13 cellular contexts compared by ENCODE assay signal in the genomic region with DNA sequence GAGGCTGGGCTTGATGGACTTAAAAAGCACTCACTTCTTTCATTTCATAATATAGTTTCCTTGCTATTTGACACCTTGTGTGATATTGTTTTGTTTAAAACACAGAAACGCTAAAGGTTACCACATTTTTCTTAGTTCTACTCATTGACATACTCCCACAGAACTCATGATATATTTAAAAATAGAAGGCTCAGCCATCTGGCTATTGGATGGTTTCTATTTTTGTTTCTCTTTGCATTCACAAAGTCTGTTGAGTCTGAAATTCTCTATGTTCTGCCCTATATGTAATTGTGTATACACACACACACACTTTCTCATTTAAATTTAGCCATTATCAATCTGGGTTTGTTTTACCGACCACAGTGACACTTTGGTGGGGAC.
DNase-seq lines count a peak whose midpoint lies in the region; ATAC-seq and TF ChIP-seq lines count a peak whose summit lies in the region.
"Had no signal": no experiment of that assay in that cellular context is flagged by ENCODE, and none has a peak within 500 bp of the region (broad histone marks: within the 10 kb centered on the region; RNA-seq: fewer than 3 reads in every experiment).

No MANE protein-coding gene starts in this region.

- H3K9ac ChIP-seq in mucosa of stomach (ENCODE audit: low read length): peak overlapping the region; percentile 59

- no TSS peak for BruUV-seq in OCI-LY7 (replicated peaks; lab: Mats Ljungman, UMichigan)

- no peaks in the 10 kb centered on the region for H3K27me3 ChIP-seq in mucosa of stomach (ENCODE audit: control insufficient read depth, insufficient read depth, low read length)
- H3K27me3 ChIP-seq: colonic mucosa, testis had no signal

- no peaks in the 10 kb centered on the region for H3K9me2 ChIP-seq in OCI-LY7 (ENCODE audit: insufficient read depth, low read length)

- peaks cover 30% of the 10 kb centered on the region for H3K4me1 ChIP-seq in OCI-LY7 (ENCODE audit: insufficient read depth, low read length, poor library complexity, severe bottlenecking)
- H3K4me1 ChIP-seq in mucosa of stomach (ENCODE audit: control insufficient read depth, insufficient read depth, low read length): peaks cover 10% of the 10 kb centered on the region
- H3K4me1 ChIP-seq: colonic mucosa, testis had no signal

- H4K20me1 ChIP-seq in OCI-LY7 (ENCODE audit: insufficient read depth, low read length): no peaks in the 10 kb centered on the region

- no peaks in the 10 kb centered on the region for H3K79me2 ChIP-seq in OCI-LY7 (ENCODE audit: insufficient read depth, low read depth, low read length)

- DNase-seq in OCI-LY7 (ENCODE audit: low spot score): no peak
- no peak for DNase-seq in NCI-H526 (lab: John Stamatoyannopoulos, UW)
- no peak for DNase-seq in activated CD4-positive, alpha-beta T cell treated with anti-CD3 and anti-CD28 coated beads, Interleukin-2, amount 50 U/mL, for 48 hours
- DNase-seq in occipital lobe (lab: John Stamatoyannopoulos, UW): no peak
- DNase-seq: anterior cingulate cortex, colonic mucosa, HCEC 1CT, natural killer cell, testis had no signal

- H3K4me2 ChIP-seq in OCI-LY7 (ENCODE audit: low read length): peak overlapping the region; percentile 73

- H2AFZ ChIP-seq in OCI-LY7 (ENCODE audit: low read length): peak overlapping the region; percentile 84; the same call in 1 of the 2 replicates

- peak overlapping the region; percentile 71 for H3K27ac ChIP-seq in OCI-LY7 (ENCODE audit: low read depth, low read length, poor library complexity, severe bottlenecking)
- H3K27ac ChIP-seq: colonic mucosa, testis had no signal

- H3K4me3 ChIP-seq in OCI-LY7 (ENCODE audit: low read depth, low read length, poor library complexity, severe bottlenecking): peak overlapping the region; percentile 49
- H3K4me3 ChIP-seq in mucosa of stomach (ENCODE audit: low read length): peak overlapping the region; percentile 29
- H3K4me3 ChIP-seq: colonic mucosa, testis had no signal

- CTCF ChIA-PET in OCI-LY7 (lab: Charles Lee; ENCODE audit: unreplicated experiment): no interaction called here

- H3K36me3 ChIP-seq in OCI-LY7 (ENCODE audit: insufficient read depth, low read length) (no peaks in the 10 kb centered on the region), mucosa of stomach (ENCODE audit: control insufficient read depth, insufficient read depth, low read length) (no peaks in the 10 kb centered on the region)
- H3K36me3 ChIP-seq: colonic mucosa had no signal

- no peaks in the 10 kb centered on the region for H3K9me3 ChIP-seq in OCI-LY7 (ENCODE audit: low read length)
- no peaks in the 10 kb centered on the region for H3K9me3 ChIP-seq in mucosa of stomach (ENCODE audit: control insufficient read depth, low read length)
- H3K9me3 ChIP-seq: colonic mucosa, testis had no signal

- POLR2A ChIA-PET in OCI-LY7 (lab: Charles Lee): interaction anchor here (0.7 to 0.8 kb wide), 2 partner anchors 19 to 219 kb away, joined by 3 read pairs; no protein-coding TSS in a partner anchor

- ATAC-seq in GM18867 (IDR thresholded peaks at IDR 0.05; ENCODE audit: unreplicated experiment): peak; percentile 68
- ATAC-seq in HG02798 (IDR thresholded peaks at IDR 0.05; ENCODE audit: poor library complexity, unreplicated experiment): peak; percentile 55
- ATAC-seq in HG03354 (IDR thresholded peaks at IDR 0.05; ENCODE audit: poor library complexity, severe bottlenecking, unreplicated experiment): no peak
- ATAC-seq: natural killer cell had no signal

- intact Hi-C loops in OCI-LY7 (cut with micrococcal nuclease; ENCODE audit: unreplicated experiment): no loop called here

- no peak for TF ChIP-seq CTCF in OCI-LY7 (conservative IDR thresholded peaks at IDR 0.05; ENCODE audit: low read length)
